8 cellular contexts compared by ENCODE assay signal in genomic region chr17:4806420-4806769, GRCh38. TPM values are rescaled to one million over a fixed set of nuclear protein-coding genes. Genes with fewer than 3 reads are reported as not detected.
DNase-seq lines count a peak whose midpoint lies in the region; ATAC-seq and TF ChIP-seq lines count a peak whose summit lies in the region.

No MANE protein-coding gene starts in this region.

- peaks cover 9% of the 10 kb centered on the region for H3K4me1 Mint-ChIP-seq in activated T-cell treated with anti-CD3 and anti-CD28 coated beads, Interleukin-2, amount 50 U/mL, for 72 hours (ENCODE audit: low read depth)
- H3K4me1 Mint-ChIP-seq in stimulated activated naive B cell treated with anti-CD40 and anti-IgM and Interleukin-4, amounts not matched to agents 10 μg/mL and 1 μg/mL and 100 μg/mL, for 72 hours = peaks cover 12 to 29% of the 10 kb centered on the region in 2 donors

- TF ChIP-seq CTCF in WERI-Rb-1 (IDR thresholded peaks at IDR 0.05; ENCODE audit: low read depth, low read length) = no peak

- H3K27me3 ChIP-seq in WERI-Rb-1 (ENCODE audit: insufficient read depth, low read depth, severe bottlenecking) = no peaks in the 10 kb centered on the region
- H3K27me3 ChIP-seq in iPS-18a (ENCODE audit: control insufficient read depth, insufficient read depth, low read length) = no peaks in the 10 kb centered on the region

- H3K4me3 ChIP-seq in WERI-Rb-1 (ENCODE audit: low read depth, low read length) (peak overlapping the region; percentile 57), iPS-18a (ENCODE audit: low read length) (peak overlapping the region; percentile 66)

- H3K9me3 ChIP-seq in WERI-Rb-1 (ENCODE audit: severe bottlenecking) = no peaks in the 10 kb centered on the region
- H3K9me3 ChIP-seq in iPS-18a (ENCODE audit: control insufficient read depth, low read depth, low read length) = no peaks in the 10 kb centered on the region

- no peak for ATAC-seq in activated T-cell treated with anti-CD3 and anti-CD28 coated beads, Interleukin-2, amount 50 U/mL, for 72 hours (replicated peaks in 1 of 2)
- no peak for ATAC-seq in stimulated activated naive B cell treated with anti-CD40 and anti-IgM and Interleukin-4, amounts not matched to agents 10 μg/mL and 1 μg/mL and 100 μg/mL, for 72 hours (replicated peaks)
- ATAC-seq in GM21619 (IDR thresholded peaks at IDR 0.05; ENCODE audit: unreplicated experiment) = no peak
- ATAC-seq in HG03571 (IDR thresholded peaks at IDR 0.05; ENCODE audit: unreplicated experiment) = no peak

- no peaks in the 10 kb centered on the region for H3K4me1 ChIP-seq in iPS-18a (ENCODE audit: control insufficient read depth, low read depth, low read length)

- peak overlapping the region; percentile 77 to 86 for H3K4me3 Mint-ChIP-seq in activated T-cell treated with anti-CD3 and anti-CD28 coated beads, Interleukin-2, amount 50 U/mL, for 72 hours
- H3K4me3 Mint-ChIP-seq in stimulated activated naive B cell treated with anti-CD40 and anti-IgM and Interleukin-4, amounts not matched to agents 10 μg/mL and 1 μg/mL and 100 μg/mL, for 72 hours = peak overlapping the region; percentile 63 to 78

- H3K27ac Mint-ChIP-seq in activated T-cell treated with anti-CD3 and anti-CD28 coated beads, Interleukin-2, amount 50 U/mL, for 72 hours = peak overlapping the region; percentile 42
- H3K27ac Mint-ChIP-seq in stimulated activated naive B cell treated with anti-CD40 and anti-IgM and Interleukin-4, amounts not matched to agents 10 μg/mL and 1 μg/mL and 100 μg/mL, for 72 hours = peak overlapping the region; percentile 31

- H3K27ac ChIP-seq in WERI-Rb-1 (no peak overlapping the region), iPS-18a (ENCODE audit: low read length) (no peak overlapping the region)

- H3K36me3 ChIP-seq in WERI-Rb-1 (peaks cover 10% of the 10 kb centered on the region), iPS-18a (ENCODE audit: control insufficient read depth, low read depth, low read length) (peaks cover 3% of the 10 kb centered on the region)

- peak overlapping the region; percentile 24 for H3K9ac ChIP-seq in iPS-18a (ENCODE audit: low read length)

- peaks cover 3 to 4% of the 10 kb centered on the region in 2 donors for H3K36me3 Mint-ChIP-seq in activated T-cell treated with anti-CD3 and anti-CD28 coated beads, Interleukin-2, amount 50 U/mL, for 72 hours (ENCODE audit: insufficient read depth in 2 of 2)
- H3K36me3 Mint-ChIP-seq in stimulated activated naive B cell treated with anti-CD40 and anti-IgM and Interleukin-4, amounts not matched to agents 10 μg/mL and 1 μg/mL and 100 μg/mL, for 72 hours = peaks cover 13 to 19% of the 10 kb centered on the region in 2 donors

- no peaks in the 10 kb centered on the region for H3K27me3 Mint-ChIP-seq in activated T-cell treated with anti-CD3 and anti-CD28 coated beads, Interleukin-2, amount 50 U/mL, for 72 hours (ENCODE audit: low read depth)
- no peaks in the 10 kb centered on the region for H3K27me3 Mint-ChIP-seq in stimulated activated naive B cell treated with anti-CD40 and anti-IgM and Interleukin-4, amounts not matched to agents 10 μg/mL and 1 μg/mL and 100 μg/mL, for 72 hours

- no peak for DNase-seq in activated T-cell treated with anti-CD3 and anti-CD28 coated beads, Interleukin-2, amount 50 U/mL, for 72 hours
- DNase-seq in activated T-cell treated with anti-CD3 and anti-CD28 coated beads, Interleukin-2, amount 50 U/mL, for 48 hours = no peak
- no peak for DNase-seq in WERI-Rb-1
- DNase-seq in stimulated activated naive B cell treated with anti-CD40 and anti-IgM and Interleukin-4, amounts not matched to agents 10 μg/mL and 1 μg/mL and 100 μg/mL, for 72 hours = no peak
- no peak for DNase-seq in T1000 (lab: John Stamatoyannopoulos, UW)

- no peaks in the 10 kb centered on the region for H3K9me3 Mint-ChIP-seq in activated T-cell treated with anti-CD3 and anti-CD28 coated beads, Interleukin-2, amount 50 U/mL, for 72 hours
- no peaks in the 10 kb centered on the region for H3K9me3 Mint-ChIP-seq in stimulated activated naive B cell treated with anti-CD40 and anti-IgM and Interleukin-4, amounts not matched to agents 10 μg/mL and 1 μg/mL and 100 μg/mL, for 72 hours

RNA-seq across cellular contexts. Expression of gene PLD2, which starts 0.6 kb away (rescaled TPM):
- 10 to 100 TPM; 27.5 to 50.9 TPM for total RNA-seq in activated T-cell treated with anti-CD3 and anti-CD28 coated beads, Interleukin-2, amount 50 U/mL, for 72 hours

RNA-seq across cellular contexts. Expression of gene PSMB6, which starts 10.4 kb away (rescaled TPM):
- total RNA-seq in activated T-cell treated with anti-CD3 and anti-CD28 coated beads, Interleukin-2, amount 50 U/mL, for 72 hours = 10 to 100 TPM; 56.3 to 68.7 TPM

RNA-seq across cellular contexts. Expression of gene GLTPD2, which starts 17.6 kb away (rescaled TPM):
- total RNA-seq in activated T-cell treated with anti-CD3 and anti-CD28 coated beads, Interleukin-2, amount 50 U/mL, for 72 hours = not detected

RNA-seq across cellular contexts. Expression of gene VMO1, which starts 20.2 kb away (rescaled TPM):
- total RNA-seq in activated T-cell treated with anti-CD3 and anti-CD28 coated beads, Interleukin-2, amount 50 U/mL, for 72 hours = 1 to 10 TPM in 1 of 2 donors, under 1 TPM in 1; 0.46 to 1.1 TPM
